ENCODE assay signal across 24 cellular contexts in genomic region chr9:87859137-87859536, GRCh38. TPM values are rescaled to one million over a fixed set of nuclear protein-coding genes. Genes with fewer than 3 reads are reported as not detected.
"Had no signal": no experiment of that assay in that cellular context is flagged by ENCODE, and none has a peak within 500 bp of the region (broad histone marks: within the 10 kb centered on the region; RNA-seq: fewer than 3 reads in every experiment).

No MANE protein-coding gene starts in this region.

- H3K27me3 Mint-ChIP-seq: IgD-negative memory B cell had no signal

- H3K4me3 Mint-ChIP-seq: IgD-negative memory B cell had no signal

- H3K27ac ChIP-seq: HL-60, RWPE1 had no signal

- DNase-seq: MG63, NCI-H1092, NCI-H1105 treated with DMSO at 0.1 percent for 48 hours, NCI-H1417 treated with DMSO at 0.1 percent for 48 hours, NCI-H146, NCI-H1694 treated with DMSO at 0.1 percent for 48 hours, NCI-H1930, NCI-H2081, NCI-H2107, NCI-H226, NCI-H446, NCI-H510A, NCI-H524 treated with DMSO at 0.1 percent for 48 hours, NCI-H69, NCI-H774, PC-3, SHP77, SK-N-SH had no signal

- H3K36me3 Mint-ChIP-seq: IgD-negative memory B cell had no signal

- H3K27me3 ChIP-seq: MG63 had no signal

- H3K4me3 ChIP-seq: K562, MG63 had no signal

- H3K27ac Mint-ChIP-seq: IgD-negative memory B cell had no signal

- H3K36me3 ChIP-seq: MG63 had no signal

- H3K9me3 ChIP-seq: SK-N-SH had no signal

RNA-seq across cellular contexts. Expression of gene SPATA31E1, which starts 23.5 kb away (rescaled TPM):
- total RNA-seq: K562, OCI-LY7, SK-MEL-5 had no signal

RNA-seq across cellular contexts. Expression of gene SPATA31C1, which starts 58.6 kb away (rescaled TPM):
- total RNA-seq: OCI-LY7, PC-3, SK-MEL-5 had no signal
